In the genomic region with DNA sequence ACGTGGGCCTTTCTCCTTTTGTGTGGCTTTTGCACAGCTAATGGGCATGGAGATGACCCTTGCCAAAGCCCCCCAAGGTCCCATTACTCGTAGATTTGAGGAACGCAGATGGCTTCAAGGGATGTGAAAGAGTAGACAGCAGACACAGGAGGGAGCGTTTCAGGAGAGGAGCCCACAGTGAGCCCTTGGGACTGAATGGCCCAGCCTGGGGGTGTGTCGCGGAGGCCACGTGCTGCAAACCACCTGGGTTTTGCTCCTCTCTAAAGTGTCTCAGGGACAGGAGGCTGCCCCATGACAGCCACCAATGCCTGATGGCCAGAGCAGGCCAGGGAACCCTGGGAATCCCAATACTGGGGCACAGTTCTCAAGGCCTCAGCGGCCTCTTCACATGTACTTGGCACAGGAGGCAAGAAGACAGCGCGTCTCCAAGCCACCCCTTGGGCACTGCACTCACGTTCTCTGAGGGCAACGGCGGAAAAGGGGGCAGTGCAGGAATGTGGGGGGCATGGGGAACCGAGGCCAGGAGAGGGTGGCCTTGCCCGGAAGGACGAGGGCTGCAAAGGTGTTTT, we compare ENCODE assay signal across 15 cellular contexts.
"Had no signal": no experiment of that assay in that cellular context is flagged by ENCODE, and none has a peak within 500 bp of the region (broad histone marks: within the 10 kb centered on the region; RNA-seq: fewer than 3 reads in every experiment).

No MANE protein-coding gene starts in this region.

- DNase-seq: activated B cell treated with CpG ODN at 0.5 μM for 24 hours; activated gamma-delta T cell treated with Interleukin-2 at 50 U/mL for 16 hours; activated T-cell treated with anti-CD3 and anti-CD28 coated beads, Interleukin-2, amount 50 U/mL, for 72 hours; colonic mucosa; effector CD4-positive, alpha-beta T cell; left ventricle myocardium superior; retina; tibial artery; uterus had no signal

- H3K4me1 ChIP-seq: ascending aorta, colonic mucosa, gastroesophageal sphincter, parathyroid adenoma, uterus had no signal

- H3K4me3 ChIP-seq: ascending aorta, colonic mucosa, gastroesophageal sphincter, skin epidermis, tibial artery, uterus had no signal

- H3K4me3 Mint-ChIP-seq: activated B cell treated with CpG ODN at 0.5 μM for 24 hours; T-helper 1 cell treated with Interleukin-12 subunit alpha and Interleukin-12 subunit beta and Interleukin-4 antibody, amounts not matched to agents 30 μg/mL and 1 μg/mL, for 36 hours had no signal

- H3K27ac Mint-ChIP-seq: activated B cell treated with CpG ODN at 0.5 μM for 24 hours; activated T-cell treated with anti-CD3 and anti-CD28 coated beads, Interleukin-2, amount 50 U/mL, for 72 hours; T-helper 1 cell treated with Interleukin-12 subunit alpha and Interleukin-12 subunit beta and Interleukin-4 antibody, amounts not matched to agents 30 μg/mL and 1 μg/mL, for 36 hours had no signal

- H3K36me3 ChIP-seq: ascending aorta, colonic mucosa, gastroesophageal sphincter, tibial artery, uterus had no signal

- H3K79me2 ChIP-seq: parathyroid adenoma had no signal

- H3K9me3 Mint-ChIP-seq: activated B cell treated with CpG ODN at 0.5 μM for 24 hours; T-helper 1 cell treated with Interleukin-12 subunit alpha and Interleukin-12 subunit beta and Interleukin-4 antibody, amounts not matched to agents 30 μg/mL and 1 μg/mL, for 36 hours had no signal

- H3K27me3 ChIP-seq: ascending aorta, uterus had no signal

- H3K4me1 Mint-ChIP-seq: activated B cell treated with CpG ODN at 0.5 μM for 24 hours had no signal

- H3K27ac ChIP-seq: ascending aorta, colonic mucosa, epithelial cell of prostate, gastroesophageal sphincter, parathyroid adenoma, tibial artery, uterus had no signal

- ATAC-seq: activated T-cell treated with anti-CD3 and anti-CD28 coated beads, Interleukin-2, amount 50 U/mL, for 72 hours; gastroesophageal sphincter; left ventricle myocardium superior had no signal

- H3K9me3 ChIP-seq: ascending aorta, colonic mucosa, gastroesophageal sphincter, uterus had no signal

- H3K9ac ChIP-seq: parathyroid adenoma had no signal
